Comparison of ENCODE assay signal across 7 cellular contexts in the genomic region with DNA sequence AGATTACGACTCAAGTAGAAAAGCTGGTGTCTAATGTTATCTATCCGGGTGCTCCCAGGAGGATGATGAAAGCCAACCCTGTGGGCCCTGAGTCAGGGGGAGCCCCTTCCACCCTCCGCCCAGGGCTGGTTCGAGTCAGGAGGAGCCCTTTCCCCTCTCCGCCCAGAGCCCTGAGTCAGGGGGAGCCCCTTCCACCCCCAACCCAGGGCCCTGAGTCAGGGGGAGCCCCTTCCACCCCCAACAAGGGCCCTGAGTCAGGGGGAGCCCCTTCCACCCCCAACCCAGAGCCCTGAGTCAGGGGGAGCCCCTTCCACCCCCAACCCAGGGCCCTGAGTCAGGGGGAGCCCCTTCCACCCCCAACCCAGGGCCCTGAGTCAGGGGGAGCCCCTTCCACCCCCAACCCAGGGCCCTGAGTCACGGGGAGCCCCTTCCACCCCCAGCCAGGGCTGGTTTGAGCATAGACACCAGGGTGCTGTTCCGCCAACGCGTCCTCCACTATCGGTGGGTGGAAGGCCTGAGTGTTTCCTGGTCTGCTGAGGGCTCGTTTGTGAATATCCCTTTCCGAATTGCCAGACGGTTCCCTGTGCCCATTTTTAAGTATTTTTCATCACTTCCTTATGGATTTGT.
DNase-seq lines count a peak whose midpoint lies in the region; ATAC-seq lines count a peak whose summit lies in the region.
"Not testable (repeated sequence)": the region's sequence is repeated elsewhere in the genome, so short reads cannot be mapped to it uniquely, and the experiment has no call there.

No MANE protein-coding gene starts in this region.

- H3K4me1 Mint-ChIP-seq in T-helper 2 cell treated with Interferon-gamma antibody and Interleukin-4, amounts not matched to agents 5 μg/mL and 100 μg/mL, for 36 hours (ENCODE audit: low read depth); activated naive CD4-positive, alpha-beta T cell treated with anti-CD3 and anti-CD28 coated beads for 36 hours (ENCODE audit: low read depth): not testable (repeated sequence)
- peaks cover 12% of the 10 kb centered on the region for H3K4me1 Mint-ChIP-seq in stimulated activated effector memory CD8-positive, alpha-beta T cell treated with anti-CD3 and anti-CD28 coated beads, Interleukin-12 subunit alpha, Interleukin-12 subunit beta, amount 100 ng/mL, for 72 hours

- not testable (repeated sequence) for H3K9me3 Mint-ChIP-seq in T-helper 2 cell treated with Interferon-gamma antibody and Interleukin-4, amounts not matched to agents 5 μg/mL and 100 μg/mL, for 36 hours; activated naive CD4-positive, alpha-beta T cell treated with anti-CD3 and anti-CD28 coated beads for 36 hours; stimulated activated effector memory CD8-positive, alpha-beta T cell treated with anti-CD3 and anti-CD28 coated beads, Interleukin-12 subunit alpha, Interleukin-12 subunit beta, amount 100 ng/mL, for 72 hours

- H3K4me3 Mint-ChIP-seq in T-helper 2 cell treated with Interferon-gamma antibody and Interleukin-4, amounts not matched to agents 5 μg/mL and 100 μg/mL, for 36 hours; activated naive CD4-positive, alpha-beta T cell treated with anti-CD3 and anti-CD28 coated beads for 36 hours; stimulated activated effector memory CD8-positive, alpha-beta T cell treated with anti-CD3 and anti-CD28 coated beads, Interleukin-12 subunit alpha, Interleukin-12 subunit beta, amount 100 ng/mL, for 72 hours: not testable (repeated sequence)

- intact Hi-C loops in activated naive CD4-positive, alpha-beta T cell treated with anti-CD3 and anti-CD28 coated beads for 36 hours (cut with micrococcal nuclease): not testable (repeated sequence)

- peak; percentile 59 for ATAC-seq in stimulated activated effector memory CD8-positive, alpha-beta T cell treated with anti-CD3 and anti-CD28 coated beads, Interleukin-12 subunit alpha, Interleukin-12 subunit beta, amount 100 ng/mL, for 72 hours

- peaks cover 14% of the 10 kb centered on the region for H3K27me3 Mint-ChIP-seq in T-helper 2 cell treated with Interferon-gamma antibody and Interleukin-4, amounts not matched to agents 5 μg/mL and 100 μg/mL, for 36 hours (ENCODE audit: low read depth)
- H3K27me3 Mint-ChIP-seq in activated naive CD4-positive, alpha-beta T cell treated with anti-CD3 and anti-CD28 coated beads for 36 hours (ENCODE audit: low read depth): peaks cover 37% of the 10 kb centered on the region

- H3K27ac Mint-ChIP-seq in T-helper 2 cell treated with Interferon-gamma antibody and Interleukin-4, amounts not matched to agents 5 μg/mL and 100 μg/mL, for 36 hours; activated naive CD4-positive, alpha-beta T cell treated with anti-CD3 and anti-CD28 coated beads for 36 hours; stimulated activated effector memory CD8-positive, alpha-beta T cell treated with anti-CD3 and anti-CD28 coated beads, Interleukin-12 subunit alpha, Interleukin-12 subunit beta, amount 100 ng/mL, for 72 hours: not testable (repeated sequence)

- CTCF ChIA-PET in activated naive CD4-positive, alpha-beta T cell treated with anti-CD3 and anti-CD28 coated beads for 36 hours (lab: Charles Lee): not testable (repeated sequence)

- DNase-seq in T-helper 2 cell treated with Interferon-gamma antibody and Interleukin-4, amounts not matched to agents 5 μg/mL and 100 μg/mL, for 36 hours (ENCODE audit: low spot score): peak; percentile 33
- peak; percentile 7 to 29 for DNase-seq in activated CD4-positive, alpha-beta T cell treated with anti-CD3 and anti-CD28 coated beads, Interleukin-2, amount 50 U/mL, for 48 hours
- peak; percentile 49 to 61 for DNase-seq in activated T-cell treated with anti-CD3 and anti-CD28 coated beads, Interleukin-2, amount 50 U/mL, for 48 hours
- DNase-seq in activated naive CD4-positive, alpha-beta T cell treated with anti-CD3 and anti-CD28 coated beads for 36 hours: peak; percentile 57
- peak; percentile 41 for DNase-seq in stimulated activated CD4-positive, alpha-beta T cell treated with anti-CD3 and anti-CD28 coated beads, Interleukin-15, amount 100 ng/mL, for 24 hours
- DNase-seq in stimulated activated CD4-positive, alpha-beta T cell treated with anti-CD3 and anti-CD28 coated beads, TNF-alpha, amount 100 ng/mL, for 48 hours (ENCODE audit: low read depth in 3 of 3): peak in 2 of 3 donors; percentile 4 to 16
- DNase-seq in stimulated activated effector memory CD8-positive, alpha-beta T cell treated with anti-CD3 and anti-CD28 coated beads, Interleukin-12 subunit alpha, Interleukin-12 subunit beta, amount 100 ng/mL, for 72 hours (ENCODE audit: low spot score in 2 of 2): not testable (repeated sequence)

- not testable (repeated sequence) for H3K36me3 Mint-ChIP-seq in T-helper 2 cell treated with Interferon-gamma antibody and Interleukin-4, amounts not matched to agents 5 μg/mL and 100 μg/mL, for 36 hours (ENCODE audit: low read depth); activated naive CD4-positive, alpha-beta T cell treated with anti-CD3 and anti-CD28 coated beads for 36 hours (ENCODE audit: low read depth); stimulated activated effector memory CD8-positive, alpha-beta T cell treated with anti-CD3 and anti-CD28 coated beads, Interleukin-12 subunit alpha, Interleukin-12 subunit beta, amount 100 ng/mL, for 72 hours
